In genomic region chr1:14662116-14662515, GRCh38 we compare ENCODE assay signal across 29 cellular contexts.
"Had no signal": no experiment of that assay in that cellular context is flagged by ENCODE, and none has a peak within 500 bp of the region (broad histone marks: within the 10 kb centered on the region; RNA-seq: fewer than 3 reads in every experiment).

No MANE protein-coding gene starts in this region.

- H3K4me1 Mint-ChIP-seq: activated CD4-positive, alpha-beta memory T cell treated with anti-CD3 and anti-CD28 coated beads, Interleukin-2, amount 10 ng/mL, durations not matched to agents 7 days and 5 days; activated CD4-positive, alpha-beta T cell treated with anti-CD3 and anti-CD28 coated beads, Interleukin-2, amount 10 ng/mL, durations not matched to agents 7 days and 5 days; activated naive CD4-positive, alpha-beta T cell treated with anti-CD3 and anti-CD28 coated beads, Interleukin-2, amount 10 ng/mL, durations not matched to agents 7 days and 5 days; activated naive CD8-positive, alpha-beta T cell treated with anti-CD3 and anti-CD28 coated beads, Interleukin-2, amount 10 ng/mL, durations not matched to agents 7 days and 5 days; nephron progenitor cell; T-helper 17 cell had no signal

- ATAC-seq: esophagus mucosa; foreskin keratinocyte; left lobe of liver; stimulated activated naive B cell treated with anti-CD40 and anti-IgM and Interleukin-4, amounts not matched to agents 10 μg/mL and 1 μg/mL and 100 μg/mL, for 72 hours; T-helper 17 cell had no signal

- DNase-seq: activated CD4-positive, alpha-beta memory T cell treated with anti-CD3 and anti-CD28 coated beads, Interleukin-2, amount 10 ng/mL, durations not matched to agents 7 days and 5 days; activated CD4-positive, alpha-beta T cell treated with anti-CD3 and anti-CD28 coated beads, Interleukin-2, amount 10 ng/mL, durations not matched to agents 7 days and 5 days; activated CD4-positive, CD25-positive, alpha-beta regulatory T cell treated with anti-CD3 and anti-CD28 coated beads, Interleukin-2, amount 50 U/mL, for 72 hours; activated CD8-positive, alpha-beta memory T cell treated with anti-CD3 and anti-CD28 coated beads, Interleukin-2, amount 50 U/mL, for 48 hours; activated gamma-delta T cell; activated naive CD4-positive, alpha-beta T cell treated with anti-CD3 and anti-CD28 coated beads, Interleukin-2, amount 10 ng/mL, durations not matched to agents 7 days and 5 days; activated naive CD8-positive, alpha-beta T cell treated with anti-CD3 and anti-CD28 coated beads, Interleukin-2, amount 10 ng/mL, durations not matched to agents 7 days and 5 days; activated T-cell treated with anti-CD3 and anti-CD28 coated beads, Interleukin-2, amount 50 U/mL, for 24 hours; endodermal cell; foreskin keratinocyte; hippocampal formation; mammary epithelial cell; naive B cell; nephron progenitor cell; stimulated activated CD4-positive, alpha-beta T cell treated with anti-CD3 and anti-CD28 coated beads, Interleukin-15, amount 100 ng/mL, for 24 hours; stimulated activated CD4-positive, alpha-beta T cell treated with anti-CD3 and anti-CD28 coated beads, Interleukin-2, amount 100 ng/mL, for 24 hours; stimulated activated naive B cell treated with anti-CD40 and anti-IgM and Interleukin-4, amounts not matched to agents 10 μg/mL and 1 μg/mL and 100 μg/mL, for 72 hours; T-helper 17 cell; T1000; tibial artery; WERI-Rb-1 had no signal

- H3K27ac Mint-ChIP-seq: activated CD4-positive, alpha-beta memory T cell treated with anti-CD3 and anti-CD28 coated beads, Interleukin-2, amount 10 ng/mL, durations not matched to agents 7 days and 5 days; activated CD4-positive, alpha-beta T cell treated with anti-CD3 and anti-CD28 coated beads, Interleukin-2, amount 10 ng/mL, durations not matched to agents 7 days and 5 days; activated naive CD4-positive, alpha-beta T cell treated with anti-CD3 and anti-CD28 coated beads, Interleukin-2, amount 10 ng/mL, durations not matched to agents 7 days and 5 days; activated naive CD8-positive, alpha-beta T cell treated with anti-CD3 and anti-CD28 coated beads, Interleukin-2, amount 10 ng/mL, durations not matched to agents 7 days and 5 days; activated T-cell treated with anti-CD3 and anti-CD28 coated beads, Interleukin-2, amount 50 U/mL, for 24 hours; endodermal cell; naive B cell; stimulated activated naive B cell treated with anti-CD40 and anti-IgM and Interleukin-4, amounts not matched to agents 10 μg/mL and 1 μg/mL and 100 μg/mL, for 72 hours; T-helper 17 cell had no signal

- H3K4me1 ChIP-seq: ascending aorta, tibial artery had no signal

- H3K27me3 ChIP-seq: ascending aorta, cardiac muscle cell, foreskin keratinocyte, neutrophil, suprapubic skin had no signal

- H3K4me3 Mint-ChIP-seq: activated CD4-positive, alpha-beta memory T cell treated with anti-CD3 and anti-CD28 coated beads, Interleukin-2, amount 10 ng/mL, durations not matched to agents 7 days and 5 days; activated CD4-positive, alpha-beta T cell treated with anti-CD3 and anti-CD28 coated beads, Interleukin-2, amount 10 ng/mL, durations not matched to agents 7 days and 5 days; activated naive CD4-positive, alpha-beta T cell treated with anti-CD3 and anti-CD28 coated beads, Interleukin-2, amount 10 ng/mL, durations not matched to agents 7 days and 5 days; activated naive CD8-positive, alpha-beta T cell treated with anti-CD3 and anti-CD28 coated beads, Interleukin-2, amount 10 ng/mL, durations not matched to agents 7 days and 5 days; activated T-cell treated with anti-CD3 and anti-CD28 coated beads, Interleukin-2, amount 50 U/mL, for 24 hours; brain; endodermal cell; naive B cell; nephron progenitor cell; stimulated activated naive B cell treated with anti-CD40 and anti-IgM and Interleukin-4, amounts not matched to agents 10 μg/mL and 1 μg/mL and 100 μg/mL, for 72 hours; T-helper 17 cell had no signal

- H3K9me3 ChIP-seq: ascending aorta, neutrophil, suprapubic skin, tibial artery had no signal

- H3K36me3 ChIP-seq: ascending aorta, cardiac muscle cell, neutrophil, suprapubic skin, tibial artery, WERI-Rb-1 had no signal

- H3K27me3 Mint-ChIP-seq: activated CD4-positive, alpha-beta memory T cell treated with anti-CD3 and anti-CD28 coated beads, Interleukin-2, amount 10 ng/mL, durations not matched to agents 7 days and 5 days; activated naive CD4-positive, alpha-beta T cell treated with anti-CD3 and anti-CD28 coated beads, Interleukin-2, amount 10 ng/mL, durations not matched to agents 7 days and 5 days; brain; naive B cell had no signal

- H3K9me3 Mint-ChIP-seq: activated CD4-positive, alpha-beta memory T cell treated with anti-CD3 and anti-CD28 coated beads, Interleukin-2, amount 10 ng/mL, durations not matched to agents 7 days and 5 days; activated CD4-positive, alpha-beta T cell treated with anti-CD3 and anti-CD28 coated beads, Interleukin-2, amount 10 ng/mL, durations not matched to agents 7 days and 5 days; activated naive CD4-positive, alpha-beta T cell treated with anti-CD3 and anti-CD28 coated beads, Interleukin-2, amount 10 ng/mL, durations not matched to agents 7 days and 5 days; activated naive CD8-positive, alpha-beta T cell treated with anti-CD3 and anti-CD28 coated beads, Interleukin-2, amount 10 ng/mL, durations not matched to agents 7 days and 5 days; activated T-cell treated with anti-CD3 and anti-CD28 coated beads, Interleukin-2, amount 50 U/mL, for 24 hours; naive B cell; stimulated activated naive B cell treated with anti-CD40 and anti-IgM and Interleukin-4, amounts not matched to agents 10 μg/mL and 1 μg/mL and 100 μg/mL, for 72 hours had no signal

- H3K27ac ChIP-seq: ascending aorta, cardiac muscle cell, coronary artery, foreskin keratinocyte, neutrophil, suprapubic skin, tibial artery, WERI-Rb-1 had no signal

- H3K4me3 ChIP-seq: ascending aorta, cardiac muscle cell, coronary artery, suprapubic skin, tibial artery had no signal

- H3K36me3 Mint-ChIP-seq: activated naive CD4-positive, alpha-beta T cell treated with anti-CD3 and anti-CD28 coated beads, Interleukin-2, amount 10 ng/mL, durations not matched to agents 7 days and 5 days; activated naive CD8-positive, alpha-beta T cell treated with anti-CD3 and anti-CD28 coated beads, Interleukin-2, amount 10 ng/mL, durations not matched to agents 7 days and 5 days; naive B cell; stimulated activated naive B cell treated with anti-CD40 and anti-IgM and Interleukin-4, amounts not matched to agents 10 μg/mL and 1 μg/mL and 100 μg/mL, for 72 hours had no signal
